19 cellular contexts compared by ENCODE assay signal in the genomic region with DNA sequence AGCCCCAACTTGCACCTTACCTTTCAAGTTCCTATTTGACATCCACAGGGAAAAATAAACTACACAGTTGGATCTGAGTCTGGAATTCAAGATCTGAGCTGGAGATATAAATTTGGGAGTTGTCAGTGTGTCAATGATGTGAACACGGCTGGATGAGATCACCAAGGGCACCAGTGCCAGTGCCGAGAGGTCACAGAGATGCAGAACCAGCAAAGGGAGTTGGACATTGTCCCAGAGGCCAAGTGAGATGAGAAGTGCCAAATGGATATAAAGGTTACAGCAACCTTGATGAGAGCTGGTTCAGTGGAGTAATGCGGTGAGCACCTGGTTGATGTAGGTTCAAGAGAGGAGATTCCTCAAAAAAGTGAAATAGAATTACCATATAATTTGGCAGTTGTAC.
"Had no signal": no experiment of that assay in that cellular context is flagged by ENCODE, and none has a peak within 500 bp of the region (broad histone marks: within the 10 kb centered on the region; RNA-seq: fewer than 3 reads in every experiment).

No MANE protein-coding gene starts in this region.

- H3K36me3 ChIP-seq: lower lobe of right lung, sigmoid colon, thyroid gland, upper lobe of right lung had no signal

- H3K27ac ChIP-seq: body of pancreas, coronary artery, lower lobe of right lung, sigmoid colon, stomach, thyroid gland, upper lobe of right lung had no signal

- H3K9me3 ChIP-seq: body of pancreas, lower lobe of right lung, sigmoid colon, stomach, thyroid gland, upper lobe of right lung had no signal

- H3K27me3 ChIP-seq: body of pancreas, sigmoid colon, stomach, thyroid gland, upper lobe of right lung had no signal

- H3K4me1 ChIP-seq: lower lobe of right lung, sigmoid colon, upper lobe of right lung had no signal

- DNase-seq: activated B cell treated with CpG ODN at 0.5 μM for 24 hours; activated CD8-positive, alpha-beta T cell treated with anti-CD3 and anti-CD28 coated beads, Interleukin-2, amount 10 ng/mL, durations not matched to agents 7 days and 5 days; activated effector memory CD4-positive, alpha-beta T cell treated with Interleukin-2 at 50 U/mL for 16 hours; activated naive CD4-positive, alpha-beta T cell treated with Interleukin-2 at 50 U/mL for 16 hours; aorta; body of pancreas; effector memory CD8-positive, alpha-beta T cell; lower lobe of right lung; mesenchymal stem cell; naive thymus-derived CD8-positive, alpha-beta T cell; occipital lobe; sigmoid colon; stimulated activated CD4-positive, alpha-beta T cell treated with anti-CD3 and anti-CD28 coated beads, Interleukin-15, amount 100 ng/mL, for 24 hours; stimulated activated CD4-positive, alpha-beta T cell treated with anti-CD3 and anti-CD28 coated beads, Interleukin-2, amount 100 ng/mL, for 24 hours; stimulated activated naive B cell treated with anti-CD40 and anti-IgM and Interleukin-4, amounts not matched to agents 10 μg/mL and 1 μg/mL and 100 μg/mL, for 72 hours; stomach; thyroid gland; upper lobe of right lung had no signal

- ATAC-seq: activated CD8-positive, alpha-beta T cell treated with anti-CD3 and anti-CD28 coated beads, Interleukin-2, amount 10 ng/mL, durations not matched to agents 7 days and 5 days; body of pancreas; effector memory CD8-positive, alpha-beta T cell; lower lobe of right lung; naive thymus-derived CD8-positive, alpha-beta T cell; upper lobe of right lung had no signal

- H3K4me3 ChIP-seq: body of pancreas, coronary artery, lower lobe of right lung, sigmoid colon, stomach, thyroid gland, upper lobe of right lung had no signal
